In the genomic region with DNA sequence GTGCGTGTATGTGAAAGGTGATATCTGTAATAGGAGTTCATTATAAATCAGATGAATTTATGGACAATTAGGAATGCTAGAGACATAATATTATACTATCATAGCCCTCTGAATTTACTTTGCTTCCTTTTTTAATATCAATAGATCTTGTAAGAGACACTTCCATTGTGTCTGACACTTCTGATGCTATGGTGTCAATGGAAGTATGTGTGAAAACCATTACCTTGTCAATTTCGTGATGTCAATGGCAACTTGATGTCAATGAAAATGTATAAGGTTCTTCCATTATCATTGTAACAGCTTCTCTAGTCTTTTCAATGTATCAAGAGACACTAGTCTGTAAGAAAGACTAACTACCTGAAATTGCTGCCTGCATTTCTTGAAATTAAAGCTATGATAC, we compare ENCODE assay signal across 8 cellular contexts.
"Had no signal": no experiment of that assay in that cellular context is flagged by ENCODE, and none has a peak within 500 bp of the region (broad histone marks: within the 10 kb centered on the region; RNA-seq: fewer than 3 reads in every experiment).

No MANE protein-coding gene starts in this region.

- H3K27ac Mint-ChIP-seq: H9, IgD-negative memory B cell had no signal

- H3K36me3 Mint-ChIP-seq: IgD-negative memory B cell had no signal

- FAIRE-seq: HepG2 had no signal

- H3K27ac ChIP-seq: GM23248, HL-60 had no signal

- H3K27me3 Mint-ChIP-seq: IgD-negative memory B cell had no signal

- DNase-seq: GM23248, GOT3, H9, HCEC 1CT, KBM-7 had no signal

- H3K4me3 ChIP-seq: GM23248 had no signal

- H3K4me1 Mint-ChIP-seq: H9, IgD-negative memory B cell had no signal

- H3K4me3 Mint-ChIP-seq: H9, IgD-negative memory B cell had no signal

- H3K9me3 Mint-ChIP-seq: H9 had no signal

- H3K9ac ChIP-seq: GM23248 had no signal
